Comparison of ENCODE assay signal across 1 cellular context in genomic region chr6:3651698-3652229, GRCh38.
TF ChIP-seq lines count a peak whose summit lies in the region.

No MANE protein-coding gene starts in this region.

TF ChIP-seq in K562, 482 proteins besides CTCF, POLR2A, EP300 and RAD21 (continued from another document):
- TF ChIP-seq SMAD4 (CRISPR knock-in tag; conservative IDR thresholded peaks at IDR 0.05) (no peak), HSF4 (CRISPR knock-in tag; IDR thresholded peaks at IDR 0.05; ENCODE audit: borderline replicate concordance) (peak; percentile 11; the same call in 1 of the 2 replicates), HDAC3 (IDR thresholded peaks at IDR 0.05; ENCODE audit: borderline replicate concordance, partially characterized antibody) (no peak), SNAPC5 (CRISPR knock-in tag; IDR thresholded peaks at IDR 0.05) (no peak), SMAD3 (CRISPR knock-in tag; conservative IDR thresholded peaks at IDR 0.05) (no peak), GTF2A2 (tag; IDR thresholded peaks at IDR 0.05) (no peak), ID3 (CRISPR knock-in tag; IDR thresholded peaks at IDR 0.05) (no peak), ID3 (tag; IDR thresholded peaks at IDR 0.05) (no peak), ZBTB11 (CRISPR knock-in tag; IDR thresholded peaks at IDR 0.05) (peak in 1 of 3 experiments; percentile 6; a peak in 1 of 6 replicates), MYBL2 (IDR thresholded peaks at IDR 0.05; ENCODE audit: low read depth) (no peak), MYBL2 (CRISPR knock-in tag; IDR thresholded peaks at IDR 0.05; ENCODE audit: borderline replicate concordance) (no peak), HOXB6 (CRISPR knock-in tag; IDR thresholded peaks at IDR 0.05; ENCODE audit: borderline replicate concordance) (no peak), SP1 (CRISPR knock-in tag; IDR thresholded peaks at IDR 0.05) (no peak), NCOA4 (IDR thresholded peaks at IDR 0.05; ENCODE audit: partially characterized antibody) (no peak), ZNF707 (CRISPR knock-in tag; conservative IDR thresholded peaks at IDR 0.05) (no peak), CHD4 (IDR thresholded peaks at IDR 0.05; ENCODE audit: insufficient read depth, insufficient replicate concordance, low read depth, low read length, poor library complexity, severe bottlenecking) (no peak), NR0B1 (IDR thresholded peaks at IDR 0.05; ENCODE audit: partially characterized antibody) (no peak), L3MBTL2 (IDR thresholded peaks at IDR 0.05) (no peak), MLLT1 (IDR thresholded peaks at IDR 0.05) (peak in 1 of 2 experiments; percentile 82; a peak in 1 of 4 replicates), FOXO4 (CRISPR knock-in tag; IDR thresholded peaks at IDR 0.05) (no peak), HNRNPUL1 (IDR thresholded peaks at IDR 0.05; ENCODE audit: low read length) (no peak), ZNF77 (CRISPR knock-in tag; IDR thresholded peaks at IDR 0.05) (no peak), E2F1 (CRISPR knock-in tag; IDR thresholded peaks at IDR 0.05) (no peak), ETV6 (IDR thresholded peaks at IDR 0.05; ENCODE audit: borderline replicate concordance in 1 of 2, low read depth in 2 of 2, low read length in 1 of 2) (no peak), ETV6 (CRISPR knock-in tag; IDR thresholded peaks at IDR 0.05; ENCODE audit: borderline replicate concordance) (no peak), NFXL1 (CRISPR knock-in tag; IDR thresholded peaks at IDR 0.05) (no peak), HDAC2 (IDR thresholded peaks at IDR 0.05) (no peak), ZNF143 (CRISPR knock-in tag; IDR thresholded peaks at IDR 0.05) (peak; percentile 31; the same call in 1 of the 2 replicates), RBM34 (IDR thresholded peaks at IDR 0.05; ENCODE audit: borderline replicate concordance, insufficient read depth, low read length) (no peak), C11orf30 (IDR thresholded peaks at IDR 0.05; ENCODE audit: low read depth) (peak; percentile 69), ZNF586 (CRISPR knock-in tag; conservative IDR thresholded peaks at IDR 0.05) (no peak), CBFB (CRISPR knock-in tag; IDR thresholded peaks at IDR 0.05) (no peak), DPF2 (IDR thresholded peaks at IDR 0.05) (no peak), CREM (IDR thresholded peaks at IDR 0.05; ENCODE audit: low read depth) (no peak), ATF4 (CRISPR knock-in tag; IDR thresholded peaks at IDR 0.05) (no peak), RUNX1 (IDR thresholded peaks at IDR 0.05; ENCODE audit: low read depth) (no peak), KHSRP (IDR thresholded peaks at IDR 0.05) (no peak), TEAD4 (IDR thresholded peaks at IDR 0.05; ENCODE audit: low read length) (no peak), TEAD4 (CRISPR knock-in tag; IDR thresholded peaks at IDR 0.05; ENCODE audit: borderline replicate concordance) (no peak)
